Comparison of ENCODE assay signal across 23 cellular contexts in genomic region chr16:414395-415169, GRCh38. TPM values are rescaled to one million over a fixed set of nuclear protein-coding genes. Genes with fewer than 3 reads are reported as not detected.
DNase-seq lines count a peak whose midpoint lies in the region; ATAC-seq, FAIRE-seq and TF ChIP-seq lines count a peak whose summit lies in the region.
"Had no signal": no experiment of that assay in that cellular context is flagged by ENCODE, and none has a peak within 500 bp of the region (broad histone marks: within the 10 kb centered on the region; RNA-seq: fewer than 3 reads in every experiment).

No MANE protein-coding gene starts in this region.

- H4K20me1 ChIP-seq in GM23338 (replicated peaks; ENCODE audit: insufficient read depth), result no peaks in the 10 kb centered on the region
- H4K20me1 ChIP-seq in K562 (replicated peaks; ENCODE audit: control insufficient read depth, insufficient read depth, low read length), result no peaks in the 10 kb centered on the region

- no peaks in the 10 kb centered on the region for H3K4me1 Mint-ChIP-seq in GM23338
- H3K4me1 Mint-ChIP-seq: activated naive CD8-positive, alpha-beta T cell treated with anti-CD3 and anti-CD28 coated beads, Interleukin-2, amount 10 ng/mL, durations not matched to agents 7 days and 5 days had no signal

- H3K9me1 ChIP-seq in K562 (ENCODE audit: control insufficient read depth, insufficient read depth, low read length), result no peaks in the 10 kb centered on the region

- H3K27ac Mint-ChIP-seq in GM23338, result no peak overlapping the region
- H3K27ac Mint-ChIP-seq: activated CD4-positive, alpha-beta memory T cell treated with anti-CD3 and anti-CD28 coated beads for 36 hours; activated naive CD8-positive, alpha-beta T cell treated with anti-CD3 and anti-CD28 coated beads, Interleukin-2, amount 10 ng/mL, durations not matched to agents 7 days and 5 days; HFFc6; progenitor cell of endocrine pancreas had no signal

- no peak overlapping the region for H3K4me3 Mint-ChIP-seq in GM23338
- H3K4me3 Mint-ChIP-seq: activated CD4-positive, alpha-beta memory T cell treated with anti-CD3 and anti-CD28 coated beads for 36 hours; activated naive CD8-positive, alpha-beta T cell treated with anti-CD3 and anti-CD28 coated beads, Interleukin-2, amount 10 ng/mL, durations not matched to agents 7 days and 5 days; HFFc6 had no signal

- 67% methylated on average over 21 of the region's 21 CpGs for WGBS in K562 (ENCODE audit: insufficient coverage, low coverage, missing lambda C conversion rate)
- 87% methylated on average over 19 of the region's 21 CpGs; no CpG with 5 or more reads in 1 of the 2 donors for WGBS in transverse colon (ENCODE audit: low coverage in 1 of 2), 2 donors

- POLR2A ChIA-PET in K562 (lab: Yijun Ruan, JAX), result interaction anchor here (1.1 to 2.7 kb wide), 2 partner anchors 10 to 13 kb away, joined by 3 to 13 read pairs; partner anchors contain the start of genes DECR2 and RAB11FIP3

- no TSS peak for BruUV-seq in K562 (replicated peaks; lab: Mats Ljungman, UMichigan)

- no peaks in the 10 kb centered on the region for H3F3A ChIP-seq in GM23338 (replicated peaks; ENCODE audit: low read depth)

- no peak overlapping the region for H2AFZ ChIP-seq in GM23338
- H2AFZ ChIP-seq in K562 (ENCODE audit: low read depth, low read length), result no peak overlapping the region

- DNase-seq in AG20443 (ENCODE audit: low spot score) (peak; percentile 34), GM23338 (ENCODE audit: low spot score) (no peak), K562 (ENCODE audit: extremely low read depth in 1 of 4, low spot score in 3 of 4) (peak in 1 of 4 experiments; percentile 4), left lobe of liver (ENCODE audit: low spot score) (no peak), NCI-H2029 treated with DMSO at 0.1 percent for 48 hours (lab: John Stamatoyannopoulos, UW) (no peak), gastrocnemius medialis (no peak), transverse colon (no peak)
- DNase-seq: activated CD4-positive, alpha-beta memory T cell treated with anti-CD3 and anti-CD28 coated beads for 36 hours; activated CD4-positive, CD25-positive, alpha-beta regulatory T cell; activated naive CD8-positive, alpha-beta T cell treated with anti-CD3 and anti-CD28 coated beads, Interleukin-2, amount 10 ng/mL, durations not matched to agents 7 days and 5 days; colonic mucosa; head of caudate nucleus; HFFc6; Kasumi-1; NCI-H1105 treated with DMSO at 0.1 percent for 48 hours; NCI-H2107; NCI-H510A; RPMI8226; stimulated activated CD4-positive, alpha-beta T cell treated with anti-CD3 and anti-CD28 coated beads, Interleukin-1b, Interleukin-23, amount 100 ng/mL, for 48 hours; substantia nigra had no signal

- no peaks in the 10 kb centered on the region; the same call in 2 of the 3 replicates for H3K9me3 Mint-ChIP-seq in GM23338
- H3K9me3 Mint-ChIP-seq: activated CD4-positive, alpha-beta memory T cell treated with anti-CD3 and anti-CD28 coated beads for 36 hours; activated naive CD8-positive, alpha-beta T cell treated with anti-CD3 and anti-CD28 coated beads, Interleukin-2, amount 10 ng/mL, durations not matched to agents 7 days and 5 days; HFFc6 had no signal

- H3K4me3 ChIP-seq in GM23338 (no peak overlapping the region), K562 (no peak overlapping the region), gastrocnemius medialis (no peak overlapping the region), transverse colon (no peak overlapping the region)
- H3K4me3 ChIP-seq: colonic mucosa had no signal

- TF ChIP-seq EP300 in K562 (IDR thresholded peaks at IDR 0.05; ENCODE audit: low read length), result no peak
- TF ChIP-seq EP300 in transverse colon (IDR thresholded peaks at IDR 0.05; ENCODE audit: low read depth), result no peak

- H3K36me3 Mint-ChIP-seq in GM23338 (ENCODE audit: low read depth), result no peaks in the 10 kb centered on the region
- H3K36me3 Mint-ChIP-seq: activated CD4-positive, alpha-beta memory T cell treated with anti-CD3 and anti-CD28 coated beads for 36 hours; activated naive CD8-positive, alpha-beta T cell treated with anti-CD3 and anti-CD28 coated beads, Interleukin-2, amount 10 ng/mL, durations not matched to agents 7 days and 5 days had no signal

- CTCF ChIA-PET in K562 (lab: Yijun Ruan, JAX; ENCODE audit: low intra/inter-chr PET ratio), result no interaction called here

- no peaks in the 10 kb centered on the region for H3K9me3 ChIP-seq in K562 (replicated peaks; ENCODE audit: control insufficient read depth, insufficient read depth, low read depth, low read length)
- no peaks in the 10 kb centered on the region for H3K9me3 ChIP-seq in gastrocnemius medialis
- H3K9me3 ChIP-seq in transverse colon, result no peaks in the 10 kb centered on the region
- H3K9me3 ChIP-seq: colonic mucosa had no signal

- H3K36me3 ChIP-seq in GM23338 (ENCODE audit: insufficient read depth) (no peaks in the 10 kb centered on the region), K562 (ENCODE audit: control insufficient read depth, insufficient read depth, low read length) (peaks cover 8% of the 10 kb centered on the region; the same call in 1 of the 3 replicates), gastrocnemius medialis (peaks cover 0 to 6% of the 10 kb centered on the region in 2 donors), transverse colon (no peaks in the 10 kb centered on the region)
- H3K36me3 ChIP-seq: colonic mucosa had no signal

- H3K4me2 ChIP-seq in GM23338 (no peak overlapping the region), K562 (ENCODE audit: insufficient read depth, low read length) (no peak overlapping the region)

- FAIRE-seq in K562 (lab: Jason Lieb, UNC), result no peak
- FAIRE-seq: G401.6 had no signal

- in situ Hi-C loops in K562 (cut with MboI) (no loop called here), gastrocnemius medialis (cut with MboI; ENCODE audit: low sequenced_read_pairs in 4 of 4) (no loop called here), transverse colon (cut with MboI; ENCODE audit: low pct_ligation_motif_present in 1 of 4, low pct_unique_long_range_greater_than_20kb in 1 of 4, low sequenced_read_pairs in 3 of 4) (no loop called here)

- H3K27me3 ChIP-seq in GM23338 (ENCODE audit: insufficient read depth) (no peaks in the 10 kb centered on the region), K562 (ENCODE audit: control insufficient read depth in 2 of 2, insufficient read depth in 2 of 2, low read length in 2 of 2) (no peaks in the 10 kb centered on the region), gastrocnemius medialis (no peaks in the 10 kb centered on the region), transverse colon (no peaks in the 10 kb centered on the region)
- H3K27me3 ChIP-seq: colonic mucosa had no signal

- no peak for TF ChIP-seq RAD21 in K562 (CRISPR knock-in tag; conservative IDR thresholded peaks at IDR 0.05 in 1 of 2, IDR thresholded peaks at IDR 0.05 in 1 of 2)

- peaks cover 6% of the 10 kb centered on the region for H3K27me3 Mint-ChIP-seq in GM23338 (ENCODE audit: insufficient read depth, low read depth, poor library complexity)
- H3K27me3 Mint-ChIP-seq: activated CD4-positive, alpha-beta memory T cell treated with anti-CD3 and anti-CD28 coated beads for 36 hours; activated naive CD8-positive, alpha-beta T cell treated with anti-CD3 and anti-CD28 coated beads, Interleukin-2, amount 10 ng/mL, durations not matched to agents 7 days and 5 days; progenitor cell of endocrine pancreas had no signal

- intact Hi-C loops in K562 (cut with micrococcal nuclease) (no loop called here), gastrocnemius medialis (cut with DNase I; ENCODE audit: low total_unique reads) (no loop called here), transverse colon (cut with DNase I; ENCODE audit: low total_unique reads) (no loop called here)

- H3K4me1 ChIP-seq in GM23338 (ENCODE audit: insufficient read depth), result no peaks in the 10 kb centered on the region
- peaks cover 0 to 32% of the 10 kb centered on the region in 2 experiments; a peak in 2 of 5 replicates for H3K4me1 ChIP-seq in K562 (replicated peaks in 1 of 2; ENCODE audit: control insufficient read depth in 2 of 2, insufficient read depth in 2 of 2, low read length in 2 of 2)
- no peaks in the 10 kb centered on the region for H3K4me1 ChIP-seq in gastrocnemius medialis
- H3K4me1 ChIP-seq in transverse colon, result no peaks in the 10 kb centered on the region
- H3K4me1 ChIP-seq: colonic mucosa had no signal

- TF ChIP-seq CTCF in GM23338 (conservative IDR thresholded peaks at IDR 0.05; ENCODE audit: low read depth in 2 of 2) (no peak), K562 (IDR thresholded peaks at IDR 0.05 in 2 of 3, conservative IDR thresholded peaks at IDR 0.05 in 1 of 3; ENCODE audit: insufficient read depth in 2 of 3, low read depth in 1 of 3, low read length in 3 of 3) (no peak), gastrocnemius medialis (IDR thresholded peaks at IDR 0.05 in 4 of 5, conservative IDR thresholded peaks at IDR 0.05 in 1 of 5) (no peak), transverse colon (IDR thresholded peaks at IDR 0.05) (no peak)

- peak; percentile 19; the same call in 1 of the 3 replicates for ATAC-seq in GM23338
- no peak for ATAC-seq in K562
- ATAC-seq in left lobe of liver, result peak; percentile 12
- ATAC-seq in HG02973 (IDR thresholded peaks at IDR 0.05; ENCODE audit: unreplicated experiment), result no peak
- no peak for ATAC-seq in gastrocnemius medialis

- peak overlapping the region in 1 of 2 experiments; percentile 24; a peak in 2 of 4 replicates for H3K9ac ChIP-seq in K562 (ENCODE audit: insufficient read depth in 1 of 2, low read depth in 2 of 2, low read length in 2 of 2)

- no peak overlapping the region for H3K27ac ChIP-seq in GM23338 (ENCODE audit: low read depth)
- no peak overlapping the region for H3K27ac ChIP-seq in K562 (ENCODE audit: extremely low read depth, low read depth, low read length)
- no peak overlapping the region for H3K27ac ChIP-seq in gastrocnemius medialis
- no peak overlapping the region for H3K27ac ChIP-seq in transverse colon
- H3K27ac ChIP-seq: colonic mucosa had no signal

- no peak for TF ChIP-seq POLR2A in K562 (conservative IDR thresholded peaks at IDR 0.05)
- no peak for TF ChIP-seq POLR2A in gastrocnemius medialis (IDR thresholded peaks at IDR 0.05)
- TF ChIP-seq POLR2A in transverse colon (IDR thresholded peaks at IDR 0.05), result no peak

- no peaks in the 10 kb centered on the region for H3K9me2 ChIP-seq in GM23338 (ENCODE audit: insufficient read depth)

- H3K79me2 ChIP-seq in GM23338 (replicated peaks; ENCODE audit: insufficient read depth), result no peaks in the 10 kb centered on the region
- H3K79me2 ChIP-seq in K562 (ENCODE audit: control insufficient read depth, insufficient read depth, low read length), result no peaks in the 10 kb centered on the region

RNA-seq across cellular contexts. Expression of gene RAB11FIP3, which starts 10.9 kb away (rescaled TPM):
- total RNA-seq in GM23338 (2014; rRNA removed; shearing (Covaris generic)), result 27.9 and 29.2 TPM in 2 replicates
- polyA plus RNA-seq in GM23338 (2016; fragmentation: Nextera tagmentation; extraction: Ambion mirVana) (3.2 and 4.4 TPM in 2 replicates), K562 (2011; rRNA removed) (2.7 and 3.1 TPM in 2 replicates), K562 (2014; fragmentation: Illumina TruSeq; extraction: Trizol) (4.3 and 7.0 TPM in 2 replicates), K562 (2014; fragmentation: Nextera tagmentation; extraction: Ambion mirVana) (under 1 TPM; 0.46 TPM), K562 (2014; rRNA removed) (5.2 and 10.7 TPM in 2 replicates)
- 31.6 and 47.9 TPM in 2 replicates for total RNA-seq in K562 (2011; cell fraction: chromatin; rRNA removed; ENCODE audit: low replicate concordance)
- total RNA-seq in K562 (2011; cell fraction: nucleolus; rRNA removed), result 20.2 and 23.6 TPM in 2 replicates
- total RNA-seq in K562 (2011; cell fraction: nucleoplasm; rRNA removed), result 13.9 and 17.7 TPM in 2 replicates
- total RNA-seq in K562 (2014; rRNA removed) (6.5 and 7.2 TPM in 2 replicates), K562 (2014; rRNA removed; fragmentation: Illumina TruSeq; extraction: Trizol) (2.6 and 4.3 TPM in 2 replicates), K562 (2015; rRNA removed; fragmentation: Illumina TruSeq; extraction: Trizol) (5.3 and 5.9 TPM in 2 replicates), K562 (2021) (10.5 and 13.1 TPM in 2 replicates), left lobe of liver (24.1 TPM), gastrocnemius medialis (10 to 100 TPM; 27.0 to 50.1 (median 34.8) TPM), transverse colon (10 to 100 TPM; 21.6 to 56.5 (median 42.2) TPM)
- 2.2 and 3.4 TPM in 2 replicates for polyA plus RNA-seq in K562 (2011; cell fraction: cytosol; rRNA removed)
- polyA plus RNA-seq in K562 (2011; cell fraction: nucleus; rRNA removed), result 8.8 and 12.6 TPM in 2 replicates
- 8.4 and 12.7 TPM in 2 replicates for polyA plus RNA-seq in K562 (2012)
- 1.9 and 2.8 TPM in 2 replicates for polyA minus RNA-seq in K562 (2011; rRNA and poly(A)+ RNA removed)
- 4.1 and 5.0 TPM in 2 replicates for polyA minus RNA-seq in K562 (2011; cell fraction: cytosol; rRNA and poly(A)+ RNA removed)
- 3.8 and 4.4 TPM in 2 replicates for polyA minus RNA-seq in K562 (2011; cell fraction: nucleus; rRNA and poly(A)+ RNA removed)

RNA-seq across cellular contexts. Expression of gene DECR2, which starts 12.9 kb away (rescaled TPM):
- 17.9 and 26.9 TPM in 2 replicates for total RNA-seq in GM23338 (2014; rRNA removed; shearing (Covaris generic))
- polyA plus RNA-seq in GM23338 (2016; fragmentation: Nextera tagmentation; extraction: Ambion mirVana) (19.0 and 20.3 TPM in 2 replicates), K562 (2011; rRNA removed) (13.9 and 21.6 TPM in 2 replicates), K562 (2014; fragmentation: Illumina TruSeq; extraction: Trizol) (6.9 and 13.4 TPM in 2 replicates), K562 (2014; fragmentation: Nextera tagmentation; extraction: Ambion mirVana) (1 to 10 TPM; 1.0 to 2.1 TPM), K562 (2014; rRNA removed) (31.9 and 33.1 TPM in 2 replicates)
- total RNA-seq in K562 (2011; cell fraction: chromatin; rRNA removed; ENCODE audit: low replicate concordance), result 27.0 and 84.4 TPM in 2 replicates
- 49.9 and 50.8 TPM in 2 replicates for total RNA-seq in K562 (2011; cell fraction: nucleolus; rRNA removed)
- total RNA-seq in K562 (2011; cell fraction: nucleoplasm; rRNA removed), result 40.5 and 41.6 TPM in 2 replicates
- total RNA-seq in K562 (2014; rRNA removed) (16.8 and 18.4 TPM in 2 replicates), K562 (2014; rRNA removed; fragmentation: Illumina TruSeq; extraction: Trizol) (3.2 and 5.6 TPM in 2 replicates), K562 (2015; rRNA removed; fragmentation: Illumina TruSeq; extraction: Trizol) (10.3 and 10.6 TPM in 2 replicates), K562 (2021) (22.9 and 23.1 TPM in 2 replicates), left lobe of liver (109 TPM), gastrocnemius medialis (10 to 100 TPM; 17.0 to 23.3 (median 18.8) TPM), transverse colon (100 to 1,000 TPM in 2 of 4 donors, 10 to 100 TPM in 2; 65.7 to 148 (median 108) TPM)
- polyA plus RNA-seq in K562 (2011; cell fraction: cytosol; rRNA removed), result 22.5 and 45.9 TPM in 2 replicates
- polyA plus RNA-seq in K562 (2011; cell fraction: nucleus; rRNA removed), result 71.0 and 103 TPM in 2 replicates
- polyA plus RNA-seq in K562 (2012), result 18.3 and 22.5 TPM in 2 replicates
- 1.9 and 3.6 TPM in 2 replicates for polyA minus RNA-seq in K562 (2011; rRNA and poly(A)+ RNA removed)
- polyA minus RNA-seq in K562 (2011; cell fraction: cytosol; rRNA and poly(A)+ RNA removed), result 7.8 and 10.6 TPM in 2 replicates
- 10.1 and 11.2 TPM in 2 replicates for polyA minus RNA-seq in K562 (2011; cell fraction: nucleus; rRNA and poly(A)+ RNA removed)

RNA-seq across cellular contexts. Expression of gene NME4, which starts 17.6 kb away (rescaled TPM):
- 228 and 249 TPM in 2 replicates for total RNA-seq in GM23338 (2014; rRNA removed; shearing (Covaris generic))
- polyA plus RNA-seq in GM23338 (2016; fragmentation: Nextera tagmentation; extraction: Ambion mirVana), result 511 and 521 TPM in 2 replicates
- total RNA-seq in K562 (2011; cell fraction: chromatin; rRNA removed; ENCODE audit: low replicate concordance), result 39.0 and 108 TPM in 2 replicates
- total RNA-seq in K562 (2011; cell fraction: nucleolus; rRNA removed), result 83.4 and 88.0 TPM in 2 replicates
- total RNA-seq in K562 (2011; cell fraction: nucleoplasm; rRNA removed), result 67.1 and 101 TPM in 2 replicates
- 211 and 255 TPM in 2 replicates for total RNA-seq in K562 (2014; rRNA removed)
- total RNA-seq in K562 (2014; rRNA removed; fragmentation: Illumina TruSeq; extraction: Trizol), result 50.2 and 61.5 TPM in 2 replicates
- total RNA-seq in K562 (2015; rRNA removed; fragmentation: Illumina TruSeq; extraction: Trizol), result 145 and 151 TPM in 2 replicates
- 189 and 206 TPM in 2 replicates for total RNA-seq in K562 (2021)
- polyA plus RNA-seq in K562 (2011; rRNA removed), result 139 and 160 TPM in 2 replicates
- 277 and 663 TPM in 2 replicates for polyA plus RNA-seq in K562 (2011; cell fraction: cytosol; rRNA removed)
- 165 and 221 TPM in 2 replicates for polyA plus RNA-seq in K562 (2011; cell fraction: nucleus; rRNA removed)
- 211 and 279 TPM in 2 replicates for polyA plus RNA-seq in K562 (2012)
- polyA plus RNA-seq in K562 (2014; fragmentation: Illumina TruSeq; extraction: Trizol), result 135 and 223 TPM in 2 replicates
- polyA plus RNA-seq in K562 (2014; fragmentation: Nextera tagmentation; extraction: Ambion mirVana), result 10 to 100 TPM; 15.4 to 17.5 TPM
- 264 and 339 TPM in 2 replicates for polyA plus RNA-seq in K562 (2014; rRNA removed)
- 23.2 and 37.8 TPM in 2 replicates for polyA minus RNA-seq in K562 (2011; rRNA and poly(A)+ RNA removed)
- 60.9 and 70.8 TPM in 2 replicates for polyA minus RNA-seq in K562 (2011; cell fraction: cytosol; rRNA and poly(A)+ RNA removed)
- polyA minus RNA-seq in K562 (2011; cell fraction: nucleus; rRNA and poly(A)+ RNA removed), result 32.2 and 35.7 TPM in 2 replicates
- total RNA-seq in left lobe of liver, result 64.9 TPM
- total RNA-seq in gastrocnemius medialis, result 10 to 100 TPM; 11.6 to 19.3 (median 16.3) TPM
- total RNA-seq in transverse colon, result 10 to 100 TPM; 37.5 to 82.3 (median 58.1) TPM

RNA-seq across cellular contexts. Expression of gene PGAP6, which starts 32.8 kb away (rescaled TPM):
- 98.7 and 112 TPM in 2 replicates for total RNA-seq in GM23338 (2014; rRNA removed; shearing (Covaris generic))
- polyA plus RNA-seq in GM23338 (2016; fragmentation: Nextera tagmentation; extraction: Ambion mirVana) (25.1 and 29.5 TPM in 2 replicates), K562 (2011; rRNA removed) (41.7 and 73.2 TPM in 2 replicates), K562 (2014; fragmentation: Illumina TruSeq; extraction: Trizol) (20.0 and 53.1 TPM in 2 replicates), K562 (2014; fragmentation: Nextera tagmentation; extraction: Ambion mirVana) (1 to 10 TPM in 1 of 2 experiments, under 1 TPM in 1; 0.45 to 1.3 TPM), K562 (2014; rRNA removed) (46.2 and 50.1 TPM in 2 replicates)
- total RNA-seq in K562 (2011; cell fraction: chromatin; rRNA removed; ENCODE audit: low replicate concordance), result 56.2 and 231 TPM in 2 replicates
- total RNA-seq in K562 (2011; cell fraction: nucleolus; rRNA removed), result 229 and 238 TPM in 2 replicates
- total RNA-seq in K562 (2011; cell fraction: nucleoplasm; rRNA removed), result 112 and 118 TPM in 2 replicates
- total RNA-seq in K562 (2014; rRNA removed) (43.4 and 66.6 TPM in 2 replicates), K562 (2014; rRNA removed; fragmentation: Illumina TruSeq; extraction: Trizol) (3.8 and 8.9 TPM in 2 replicates), K562 (2015; rRNA removed; fragmentation: Illumina TruSeq; extraction: Trizol) (35.9 and 39.3 TPM in 2 replicates), K562 (2021) (49.8 and 50.2 TPM in 2 replicates), left lobe of liver (32.6 TPM), gastrocnemius medialis (10 to 100 TPM; 31.5 to 63.3 (median 50.8) TPM), transverse colon (100 to 1,000 TPM; 105 to 300 (median 179) TPM)
- 113 and 177 TPM in 2 replicates for polyA plus RNA-seq in K562 (2011; cell fraction: cytosol; rRNA removed)
- 157 and 271 TPM in 2 replicates for polyA plus RNA-seq in K562 (2011; cell fraction: nucleus; rRNA removed)
- polyA plus RNA-seq in K562 (2012), result 62.5 and 85.8 TPM in 2 replicates
- 25.0 and 47.0 TPM in 2 replicates for polyA minus RNA-seq in K562 (2011; rRNA and poly(A)+ RNA removed)
- polyA minus RNA-seq in K562 (2011; cell fraction: cytosol; rRNA and poly(A)+ RNA removed), result 43.0 and 54.1 TPM in 2 replicates
- 40.1 and 42.9 TPM in 2 replicates for polyA minus RNA-seq in K562 (2011; cell fraction: nucleus; rRNA and poly(A)+ RNA removed)

RNA-seq across cellular contexts. Expression of gene MRPL28, which starts 44.2 kb away (rescaled TPM):
- 115 and 169 TPM in 2 replicates for total RNA-seq in GM23338 (2014; rRNA removed; shearing (Covaris generic))
- polyA plus RNA-seq in GM23338 (2016; fragmentation: Nextera tagmentation; extraction: Ambion mirVana), result 129 and 135 TPM in 2 replicates
- total RNA-seq in K562 (2011; cell fraction: chromatin; rRNA removed; ENCODE audit: low replicate concordance), result 23.4 and 64.3 TPM in 2 replicates
- total RNA-seq in K562 (2011; cell fraction: nucleolus; rRNA removed), result 75.9 and 80.4 TPM in 2 replicates
- 40.5 and 50.3 TPM in 2 replicates for total RNA-seq in K562 (2011; cell fraction: nucleoplasm; rRNA removed)
- 323 and 344 TPM in 2 replicates for total RNA-seq in K562 (2014; rRNA removed)
- 54.8 and 63.1 TPM in 2 replicates for total RNA-seq in K562 (2014; rRNA removed; fragmentation: Illumina TruSeq; extraction: Trizol)
- 157 and 167 TPM in 2 replicates for total RNA-seq in K562 (2015; rRNA removed; fragmentation: Illumina TruSeq; extraction: Trizol)
- 175 and 183 TPM in 2 replicates for total RNA-seq in K562 (2021)
- 152 and 181 TPM in 2 replicates for polyA plus RNA-seq in K562 (2011; rRNA removed)
- polyA plus RNA-seq in K562 (2011; cell fraction: cytosol; rRNA removed), result 215 and 452 TPM in 2 replicates
- 114 and 165 TPM in 2 replicates for polyA plus RNA-seq in K562 (2011; cell fraction: nucleus; rRNA removed)
- 108 and 172 TPM in 2 replicates for polyA plus RNA-seq in K562 (2012)
- polyA plus RNA-seq in K562 (2014; fragmentation: Illumina TruSeq; extraction: Trizol), result 219 and 232 TPM in 2 replicates
- polyA plus RNA-seq in K562 (2014; fragmentation: Nextera tagmentation; extraction: Ambion mirVana), result 10 to 100 TPM in 1 of 2 experiments, 1 to 10 TPM in 1; 2.5 to 22.9 TPM
- polyA plus RNA-seq in K562 (2014; rRNA removed), result 306 and 314 TPM in 2 replicates
- polyA minus RNA-seq in K562 (2011; rRNA and poly(A)+ RNA removed), result 49.7 and 74.3 TPM in 2 replicates
- polyA minus RNA-seq in K562 (2011; cell fraction: cytosol; rRNA and poly(A)+ RNA removed), result 48.1 and 65.9 TPM in 2 replicates
- 23.4 and 31.5 TPM in 2 replicates for polyA minus RNA-seq in K562 (2011; cell fraction: nucleus; rRNA and poly(A)+ RNA removed)
- 36.1 TPM for total RNA-seq in left lobe of liver
- 100 to 1,000 TPM in 1 of 4 donors, 10 to 100 TPM in 3; 72.8 to 122 (median 87.4) TPM for total RNA-seq in gastrocnemius medialis
- 10 to 100 TPM; 24.7 to 81.2 (median 53.0) TPM for total RNA-seq in transverse colon

Comparison
In these comparisons a context has a peak if more than half of its experiments do, and no peak if none do; other contexts are left out.
1. ATAC-seq: peak in GM23338 (single experiment) and left lobe of liver (single experiment); none in K562 (single experiment), HG02973 (single experiment) and gastrocnemius medialis (0 of 2).